ENCODE assay signal across 8 cellular contexts in genomic region chr6:134176283-134176975, GRCh38.
A peak's percentile ranks its signal among the peaks of the same experiment; 100 is the strongest.
DNase-seq lines count a peak whose midpoint lies in the region; ATAC-seq, FAIRE-seq and TF ChIP-seq lines count a peak whose summit lies in the region.

No MANE protein-coding gene starts in this region.

- no peak for TF ChIP-seq EP300 in A549 (IDR thresholded peaks at IDR 0.05)

- H3K36me3 Mint-ChIP-seq in central memory CD8-positive, alpha-beta T cell (ENCODE audit: insufficient read depth) = peaks cover 22% of the 10 kb centered on the region

- DNase-seq in A549 (ENCODE audit: low read depth in 1 of 2, low spot score in 1 of 2) (no peak), islet precursor cell (peak; percentile 83), H4 (ENCODE audit: low spot score) (no peak), NK-92 (lab: John Stamatoyannopoulos, UW; ENCODE audit: unreplicated experiment) (no peak)
- DNase-seq in central memory CD8-positive, alpha-beta T cell (ENCODE audit: low spot score in 2 of 2) = no peak

- peaks cover 33% of the 10 kb centered on the region for H3K4me1 Mint-ChIP-seq in central memory CD8-positive, alpha-beta T cell

- H3K9ac ChIP-seq in HUES64 (ENCODE audit: low read depth, low read length) = peak overlapping the region; percentile 75; the same call in 1 of the 2 replicates

- H3K4me3 ChIP-seq in A549 (peak overlapping the region; percentile 81; the same call in 2 of the 3 replicates), HUES64 (ENCODE audit: low read length) (peak overlapping the region; percentile 78), skin epidermis (peak overlapping the region; percentile 50 to 91 (median 82))

- 92% methylated on average over 26 of the region's 35 CpGs for WGBS in A549 (ENCODE audit: missing lambda C conversion rate)
- WGBS in HUES64 = 16% methylated on average over 35 of the region's 35 CpGs

- no peak for FAIRE-seq in A549 (lab: Jason Lieb, UNC)

- CTCF ChIA-PET in A549 (lab: Yijun Ruan, JAX) = interaction anchor here (0.7 to 2.9 kb wide), 5 partner anchors 157 to 706 kb away, joined by 3 to 11 read pairs (median 4); no protein-coding TSS in a partner anchor

- peaks cover 41% of the 10 kb centered on the region for H3K4me1 ChIP-seq in A549
- peaks cover 19% of the 10 kb centered on the region for H3K4me1 ChIP-seq in HUES64 (ENCODE audit: insufficient read depth, low read length)

- TF ChIP-seq CTCF in A549 (IDR thresholded peaks at IDR 0.05) = no peak

- no peaks in the 10 kb centered on the region for H3K27me3 Mint-ChIP-seq in central memory CD8-positive, alpha-beta T cell

- peak overlapping the region; percentile 88 for H3K4me2 ChIP-seq in A549

- POLR2A ChIA-PET in A549 (lab: Yijun Ruan, JAX) = interaction anchor here (1.0 kb wide), 1 partner anchor 374 kb away, joined by 3 read pairs; no protein-coding TSS in a partner anchor

- no peak for TF ChIP-seq POLR2A in A549 (IDR thresholded peaks at IDR 0.05; ENCODE audit: low read length)

- H3K27ac ChIP-seq in A549 (peak overlapping the region; percentile 99 to 100), HUES64 (ENCODE audit: low read depth, low read length) (no peak overlapping the region), skin epidermis (peak overlapping the region; percentile 31 to 100 (median 98))

- peaks cover 24% of the 10 kb centered on the region for H3K27me3 ChIP-seq in HUES64 (ENCODE audit: insufficient read depth, low read length)

- peaks cover 24% of the 10 kb centered on the region for H3K36me3 ChIP-seq in HUES64 (ENCODE audit: insufficient read depth, low read length)

- H3K9me3 ChIP-seq in A549 (no peaks in the 10 kb centered on the region), HUES64 (ENCODE audit: insufficient read depth, low read depth, low read length) (no peaks in the 10 kb centered on the region)

- TF ChIP-seq RAD21 in A549 (conservative IDR thresholded peaks at IDR 0.05 in 1 of 2, IDR thresholded peaks at IDR 0.05 in 1 of 2) = no peak

- peak overlapping the region; percentile 87 for H3K4me3 Mint-ChIP-seq in central memory CD8-positive, alpha-beta T cell

- H3K27ac Mint-ChIP-seq in central memory CD8-positive, alpha-beta T cell (ENCODE audit: low read depth) = no peak overlapping the region

- H3K9me3 Mint-ChIP-seq in central memory CD8-positive, alpha-beta T cell = no peaks in the 10 kb centered on the region

- ATAC-seq in A549 (no peak), GM21576 (IDR thresholded peaks at IDR 0.05; ENCODE audit: unreplicated experiment) (no peak)
- no peak for ATAC-seq in central memory CD8-positive, alpha-beta T cell (replicated peaks; ENCODE audit: extremely low read depth, poor library complexity, severe bottlenecking)

TF ChIP-seq in A549, 52 proteins besides CTCF, POLR2A, EP300 and RAD21:
- TF ChIP-seq TP53 (CRISPR knock-in tag; IDR thresholded peaks at IDR 0.05) (no peak), SREBF2 (IDR thresholded peaks at IDR 0.05) (no peak), GATA3 (IDR thresholded peaks at IDR 0.05; ENCODE audit: borderline replicate concordance) (no peak), CBX2 (IDR thresholded peaks at IDR 0.05; ENCODE audit: borderline replicate concordance, low read depth) (no peak), MAFK (IDR thresholded peaks at IDR 0.05; ENCODE audit: partially characterized antibody) (no peak)
